In the genomic region with DNA sequence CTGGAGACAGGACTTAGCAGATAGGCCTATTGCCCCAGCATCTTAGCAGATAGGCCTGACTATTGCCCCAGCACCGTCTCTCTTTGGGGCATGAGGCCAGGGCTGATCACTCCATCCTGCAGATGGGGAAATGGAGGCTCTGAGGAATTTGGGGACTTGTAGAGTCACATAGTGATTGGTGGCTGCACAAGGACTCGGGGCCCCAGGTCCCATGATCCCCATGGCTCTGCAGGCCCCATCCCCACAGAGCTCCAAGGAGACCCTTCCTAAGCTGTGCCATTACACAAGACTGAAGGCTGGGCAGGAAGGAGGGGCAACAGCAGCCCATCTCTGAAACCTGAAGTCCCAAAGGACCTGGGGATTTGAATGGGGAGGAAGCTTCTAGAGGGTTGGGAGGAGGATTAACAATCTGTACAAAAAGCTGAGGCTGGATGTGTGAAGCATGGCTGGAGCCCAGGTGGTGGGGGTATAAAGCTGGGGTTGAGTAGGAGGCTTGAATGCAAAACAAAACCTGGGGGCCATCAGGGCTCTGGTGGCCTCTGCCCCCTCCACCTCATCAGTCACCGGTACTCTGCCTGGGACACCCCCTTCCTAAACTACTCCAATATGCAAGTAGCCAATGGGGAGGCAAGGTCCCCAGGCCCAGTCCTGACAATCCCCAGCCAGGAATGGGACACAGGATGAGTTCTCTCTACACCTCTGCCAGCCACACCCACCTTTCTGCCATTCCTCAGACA, we compare ENCODE assay signal across 2 cellular contexts.
TF ChIP-seq lines count a peak whose summit lies in the region.

No MANE protein-coding gene starts in this region.

TF ChIP-seq in HCT116, 20 proteins besides CTCF, POLR2A, EP300 and RAD21:
- no peak for TF ChIP-seq TCF7L2 (IDR thresholded peaks at IDR 0.05; ENCODE audit: borderline replicate concordance, extremely low read depth, insufficient read depth, insufficient read length)
- no peak for TF ChIP-seq ZNF274 (IDR thresholded peaks at IDR 0.05; ENCODE audit: low read depth, low read length)
- TF ChIP-seq, protein P1, sequence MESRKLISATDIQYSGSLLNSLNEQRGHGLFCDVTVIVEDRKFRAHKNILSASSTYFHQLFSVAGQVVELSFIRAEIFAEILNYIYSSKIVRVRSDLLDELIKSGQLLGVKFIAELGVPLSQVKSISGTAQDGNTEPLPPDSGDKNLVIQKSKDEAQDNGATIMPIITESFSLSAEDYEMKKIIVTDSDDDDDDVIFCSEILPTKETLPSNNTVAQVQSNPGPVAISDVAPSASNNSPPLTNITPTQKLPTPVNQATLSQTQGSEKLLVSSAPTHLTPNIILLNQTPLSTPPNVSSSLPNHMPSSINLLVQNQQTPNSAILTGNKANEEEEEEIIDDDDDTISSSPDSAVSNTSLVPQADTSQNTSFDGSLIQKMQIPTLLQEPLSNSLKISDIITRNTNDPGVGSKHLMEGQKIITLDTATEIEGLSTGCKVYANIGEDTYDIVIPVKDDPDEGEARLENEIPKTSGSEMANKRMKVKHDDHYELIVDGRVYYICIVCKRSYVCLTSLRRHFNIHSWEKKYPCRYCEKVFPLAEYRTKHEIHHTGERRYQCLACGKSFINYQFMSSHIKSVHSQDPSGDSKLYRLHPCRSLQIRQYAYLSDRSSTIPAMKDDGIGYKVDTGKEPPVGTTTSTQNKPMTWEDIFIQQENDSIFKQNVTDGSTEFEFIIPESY (IDR thresholded peaks at IDR 0.05; ENCODE audit: extremely low read depth, insufficient replicate concordance, low read length): no peak
- no peak for TF ChIP-seq ELF1 (IDR thresholded peaks at IDR 0.05; ENCODE audit: borderline replicate concordance, low read depth)
- no peak for TF ChIP-seq POLR2AphosphoS5 (IDR thresholded peaks at IDR 0.05; ENCODE audit: low read depth, low read length)
- no peak for TF ChIP-seq ZFX (IDR thresholded peaks at IDR 0.05)
- no peak for TF ChIP-seq SIN3A (IDR thresholded peaks at IDR 0.05; ENCODE audit: low read depth)

TF ChIP-seq in GM12878, 131 proteins besides CTCF, POLR2A, EP300 and RAD21:
- no peak for TF ChIP-seq CBX3 (IDR thresholded peaks at IDR 0.05; ENCODE audit: borderline replicate concordance, low read depth)
- TF ChIP-seq NFYA (IDR thresholded peaks at IDR 0.05; ENCODE audit: borderline replicate concordance, low read depth, low read length): no peak
- TF ChIP-seq POU2F2 (IDR thresholded peaks at IDR 0.05; ENCODE audit: borderline replicate concordance, low read depth, low read length): no peak
- TF ChIP-seq ZBTB4 (CRISPR knock-in tag; IDR thresholded peaks at IDR 0.05): no peak
- TF ChIP-seq CHD2 (IDR thresholded peaks at IDR 0.05; ENCODE audit: borderline replicate concordance, low read depth, low read length): no peak
- TF ChIP-seq TCF12 (IDR thresholded peaks at IDR 0.05; ENCODE audit: low read depth, low read length): no peak
- TF ChIP-seq PBX3 (IDR thresholded peaks at IDR 0.05; ENCODE audit: insufficient replicate concordance, low read depth, low read length): no peak
- no peak for TF ChIP-seq CBX5 (IDR thresholded peaks at IDR 0.05; ENCODE audit: low read depth)
- no peak for TF ChIP-seq SUZ12 (IDR thresholded peaks at IDR 0.05; ENCODE audit: unreplicated experiment)
- TF ChIP-seq GATAD2B (conservative IDR thresholded peaks at IDR 0.05; ENCODE audit: low read depth): no peak
TF ChIP-seq in GM12878: peak in this region for 0.
